1 cellular context compared by ENCODE assay signal in genomic region chr6:36839819-36840379, GRCh38.
TF ChIP-seq lines count a peak whose summit lies in the region.

No MANE protein-coding gene starts in this region.

TF ChIP-seq in K562, 482 proteins besides CTCF, POLR2A, EP300 and RAD21 (continued from another document):
- TF ChIP-seq MLLT1 (IDR thresholded peaks at IDR 0.05) (no peak), THRB (CRISPR knock-in tag; conservative IDR thresholded peaks at IDR 0.05) (no peak), THRA (IDR thresholded peaks at IDR 0.05) (no peak), SMARCC2 (IDR thresholded peaks at IDR 0.05; ENCODE audit: low read depth) (no peak), ZNF277 (CRISPR knock-in tag; IDR thresholded peaks at IDR 0.05; ENCODE audit: borderline replicate concordance) (no peak)
